Comparison of ENCODE assay signal across 14 cellular contexts in genomic region chr16:57394444-57394843, GRCh38. TPM values are rescaled to one million over a fixed set of nuclear protein-coding genes. Genes with fewer than 3 reads are reported as not detected.
DNase-seq lines count a peak whose midpoint lies in the region; ATAC-seq and TF ChIP-seq lines count a peak whose summit lies in the region.
"Had no signal": no experiment of that assay in that cellular context is flagged by ENCODE, and none has a peak within 500 bp of the region (broad histone marks: within the 10 kb centered on the region; RNA-seq: fewer than 3 reads in every experiment).

No MANE protein-coding gene starts in this region.

- H3K4me3 ChIP-seq in colonic mucosa (no peak overlapping the region), prostate gland (no peak overlapping the region)

- no peak for TF ChIP-seq POLR2A in prostate gland (IDR thresholded peaks at IDR 0.05)

- no peak overlapping the region for H3K4me3 Mint-ChIP-seq in WTC11
- H3K4me3 Mint-ChIP-seq: activated T-cell treated with anti-CD3 and anti-CD28 coated beads, Interleukin-2, amount 50 U/mL, for 72 hours; CD8-positive, alpha-beta T cell; naive thymus-derived CD4-positive, alpha-beta T cell; T-cell had no signal

- POLR2A ChIA-PET in WTC11 (lab: Charles Lee), result no interaction called here

- DNase-seq in H4 (ENCODE audit: low spot score) (peak; percentile 50), NCI-H2171 (lab: John Stamatoyannopoulos, UW) (peak; percentile 10), colonic mucosa (peak; percentile 76), prostate gland (ENCODE audit: low spot score) (peak; percentile 83), HUDEP-2 (lab: John Stamatoyannopoulos, UW; ENCODE audit: unreplicated experiment in 76 of 76) (no peak), WTC11 (ENCODE audit: low spot score) (no peak)
- DNase-seq: activated T-cell treated with anti-CD3 and anti-CD28 coated beads, Interleukin-2, amount 50 U/mL, for 72 hours; CD8-positive, alpha-beta T cell; effector CD4-positive, alpha-beta T cell; left cardiac atrium; naive thymus-derived CD4-positive, alpha-beta T cell; NCI-H1436 treated with DMSO at 0.1 percent for 48 hours; T-cell had no signal

- CTCF ChIA-PET in WTC11 (lab: Charles Lee), result interaction anchor here (0.9 to 5.5 kb wide), 2 partner anchors 23 to 25 kb away, joined by 3 to 27 read pairs; no protein-coding TSS in a partner anchor

- TF ChIP-seq CTCF in colonic mucosa (IDR thresholded peaks at IDR 0.05), result no peak
- no peak for TF ChIP-seq CTCF in prostate gland (IDR thresholded peaks at IDR 0.05)
- TF ChIP-seq CTCF in WTC11 (IDR thresholded peaks at IDR 0.05), result no peak

- no peak overlapping the region for H3K27ac Mint-ChIP-seq in WTC11
- H3K27ac Mint-ChIP-seq: activated T-cell treated with anti-CD3 and anti-CD28 coated beads, Interleukin-2, amount 50 U/mL, for 72 hours; CD8-positive, alpha-beta T cell; naive thymus-derived CD4-positive, alpha-beta T cell; T-cell had no signal

- peaks cover 7% of the 10 kb centered on the region for H3K9me3 Mint-ChIP-seq in WTC11
- H3K9me3 Mint-ChIP-seq: activated T-cell treated with anti-CD3 and anti-CD28 coated beads, Interleukin-2, amount 50 U/mL, for 72 hours; CD8-positive, alpha-beta T cell; naive thymus-derived CD4-positive, alpha-beta T cell; T-cell had no signal

- 58% methylated on average over 7 of the region's 7 CpGs for WGBS in prostate gland

- H3K27me3 ChIP-seq in colonic mucosa (no peaks in the 10 kb centered on the region), prostate gland (replicated peaks; ENCODE audit: insufficient read depth) (no peaks in the 10 kb centered on the region)

- no peaks in the 10 kb centered on the region for H3K9me3 ChIP-seq in colonic mucosa
- H3K9me3 ChIP-seq in prostate gland, result no peaks in the 10 kb centered on the region

- H3K4me1 Mint-ChIP-seq in WTC11, result no peaks in the 10 kb centered on the region
- H3K4me1 Mint-ChIP-seq: naive thymus-derived CD4-positive, alpha-beta T cell; T-cell had no signal

- H3K36me3 Mint-ChIP-seq in WTC11, result no peaks in the 10 kb centered on the region
- H3K36me3 Mint-ChIP-seq: CD8-positive, alpha-beta T cell; naive thymus-derived CD4-positive, alpha-beta T cell; T-cell had no signal

- H3K4me1 ChIP-seq in colonic mucosa (no peaks in the 10 kb centered on the region), prostate gland (replicated peaks) (no peaks in the 10 kb centered on the region)

- no peak for ATAC-seq in HG03565 (IDR thresholded peaks at IDR 0.05; ENCODE audit: unreplicated experiment)
- no peak for ATAC-seq in WTC11
- ATAC-seq: activated T-cell treated with anti-CD3 and anti-CD28 coated beads, Interleukin-2, amount 50 U/mL, for 72 hours; CD8-positive, alpha-beta T cell; naive thymus-derived CD4-positive, alpha-beta T cell; T-cell had no signal

- peaks cover 8% of the 10 kb centered on the region for H3K27me3 Mint-ChIP-seq in WTC11 (ENCODE audit: low read depth)

- H3K36me3 ChIP-seq in colonic mucosa, result no peaks in the 10 kb centered on the region
- no peaks in the 10 kb centered on the region for H3K36me3 ChIP-seq in prostate gland

- no peak overlapping the region for H3K27ac ChIP-seq in colonic mucosa
- H3K27ac ChIP-seq in prostate gland, result no peak overlapping the region

- intact Hi-C loops in colonic mucosa (cut with DNase I) (no loop called here), prostate gland (cut with DNase I) (no loop called here)

- H3K9ac ChIP-seq in colonic mucosa (ENCODE audit: low read depth in 2 of 2, low read length in 2 of 2), result no peak overlapping the region

TF ChIP-seq in WTC11, 78 proteins besides CTCF, POLR2A, EP300 and RAD21:
- TF ChIP-seq ZNF512 (CRISPR knock-in tag; IDR thresholded peaks at IDR 0.05; ENCODE audit: borderline replicate concordance) (no peak), IRF1 (CRISPR knock-in tag; IDR thresholded peaks at IDR 0.05) (no peak)

RNA-seq across cellular contexts. Expression of gene CCL17, which starts 10.1 kb away (rescaled TPM):
- total RNA-seq in H4 (2014; rRNA removed; shearing (Covaris generic)), result not detected in 2 replicates
- total RNA-seq in colonic mucosa (not detected), prostate gland (not detected), WTC11 (2021) (not detected in 3 replicates)
- total RNA-seq: CD8-positive, alpha-beta T cell; left cardiac atrium had no signal

RNA-seq across cellular contexts. Expression of gene CX3CL1, which starts 22.2 kb away (rescaled TPM):
- 0.70 and 0.85 TPM in 2 replicates for total RNA-seq in H4 (2014; rRNA removed; shearing (Covaris generic))
- total RNA-seq in colonic mucosa (1 to 10 TPM; 1.8 to 4.6 TPM), prostate gland (10 to 100 TPM; 30.2 to 52.6 TPM), WTC11 (2021) (0.66 to 1.2 TPM (median 1.1 TPM) in 3 replicates)
- total RNA-seq: activated T-cell treated with anti-CD3 and anti-CD28 coated beads, Interleukin-2, amount 50 U/mL, for 72 hours; CD8-positive, alpha-beta T cell; naive thymus-derived CD4-positive, alpha-beta T cell had no signal

RNA-seq across cellular contexts. Expression of gene CCL22, which starts 35.9 kb away (rescaled TPM):
- total RNA-seq in H4 (2014; rRNA removed; shearing (Covaris generic)), result not detected in 2 replicates
- total RNA-seq in colonic mucosa (1 to 10 TPM in 1 of 2 donors, under 1 TPM in 1; 0.24 to 1.7 TPM), prostate gland (under 1 TPM in 1 of 2 donors, not detected in 1; 0.51 TPM), WTC11 (2021) (0.35 to 0.60 TPM (median 0.44 TPM) in 3 replicates)
- total RNA-seq: CD8-positive, alpha-beta T cell had no signal

RNA-seq across cellular contexts. Expression of gene CIAPIN1, which starts 52.7 kb away (rescaled TPM):
- 88.4 and 96.4 TPM in 2 replicates for total RNA-seq in H4 (2014; rRNA removed; shearing (Covaris generic))
- total RNA-seq in colonic mucosa (10 to 100 TPM; 54.9 to 67.4 TPM), prostate gland (10 to 100 TPM; 20.1 to 40.3 TPM), WTC11 (2021) (85.9 to 94.7 TPM (median 87.9 TPM) in 3 replicates)

RNA-seq across cellular contexts. Expression of gene COQ9, which starts 52.8 kb away (rescaled TPM):
- total RNA-seq in H4 (2014; rRNA removed; shearing (Covaris generic)), result 67.6 and 76.9 TPM in 2 replicates
- total RNA-seq in colonic mucosa (100 to 1,000 TPM; 104 to 125 TPM), prostate gland (10 to 100 TPM; 56.4 to 68.6 TPM), WTC11 (2021) (39.2 to 40.2 TPM (median 39.8 TPM) in 3 replicates)

Comparison
In these comparisons a context has a peak if more than half of its experiments do, and no peak if none do; other contexts are left out.
1. DNase-seq: peak in H4 (single experiment), NCI-H2171 (single experiment), colonic mucosa (single experiment) and prostate gland (single experiment); none in HUDEP-2 (0 of 76) and WTC11 (single experiment).
2. RNA of gene CX3CL1, which starts 22.2 kb away (total RNA-seq): 30.2 to 52.6 TPM in prostate gland; 1.8 to 4.6 TPM in colonic mucosa, 0.66 to 1.2 TPM in WTC11 and 0.70 to 0.85 TPM in H4; every median in the first group is over 4 times any median in the second.